ENCODE assay signal across 13 cellular contexts in genomic region chr7:5679047-5679740, GRCh38.
DNase-seq lines count a peak whose midpoint lies in the region; ATAC-seq and TF ChIP-seq lines count a peak whose summit lies in the region.
"Had no signal": no experiment of that assay in that cellular context is flagged by ENCODE, and none has a peak within 500 bp of the region (broad histone marks: within the 10 kb centered on the region; RNA-seq: fewer than 3 reads in every experiment).

No MANE protein-coding gene starts in this region.

- peak overlapping the region; percentile 47 to 81 (median 74); a peak in 21 of 22 replicates for H3K9ac ChIP-seq in BLaER1 treated with 17β-estradiol and CSF1 and Interleukin-3, amounts not matched to agents 10 nM and 100 nM
- peak overlapping the region; percentile 45; the same call in 1 of the 2 replicates for H3K9ac ChIP-seq in OCI-LY3 (ENCODE audit: low read length)
- H3K9ac ChIP-seq in rectal smooth muscle tissue (ENCODE audit: low read length): no peak overlapping the region

- peak overlapping the region; percentile 69 to 96 (median 92) for H3K4me2 ChIP-seq in BLaER1 treated with 17β-estradiol and CSF1 and Interleukin-3, amounts not matched to agents 10 nM and 100 nM
- no peak overlapping the region for H3K4me2 ChIP-seq in OCI-LY3 (ENCODE audit: low read length)

- H4K20me1 ChIP-seq in BLaER1 treated with 17β-estradiol and CSF1 and Interleukin-3, amounts not matched to agents 10 nM and 100 nM: peaks cover 0 to 92% (median 4%) of the 10 kb centered on the region in 11 experiments; a peak in 11 of 22 replicates
- no peaks in the 10 kb centered on the region for H4K20me1 ChIP-seq in OCI-LY3 (ENCODE audit: insufficient read depth, low read length)

- H3K9me3 ChIP-seq in BLaER1 treated with 17β-estradiol and CSF1 and Interleukin-3, amounts not matched to agents 10 nM and 100 nM (replicated peaks in 1 of 11): no peaks in the 10 kb centered on the region
- no peaks in the 10 kb centered on the region for H3K9me3 ChIP-seq in OCI-LY3 (ENCODE audit: insufficient read depth, low read length)
- H3K9me3 ChIP-seq: mucosa of descending colon had no signal

- H3K36me3 ChIP-seq in BLaER1 treated with 17β-estradiol and CSF1 and Interleukin-3, amounts not matched to agents 10 nM and 100 nM: peaks cover 0 to 25% (median 7%) of the 10 kb centered on the region in 11 experiments; a peak in 15 of 22 replicates
- peaks cover 5% of the 10 kb centered on the region for H3K36me3 ChIP-seq in OCI-LY3 (replicated peaks; ENCODE audit: low read depth, low read length)
- H3K36me3 ChIP-seq in rectal smooth muscle tissue (ENCODE audit: control insufficient read depth, insufficient read depth, low read length): no peaks in the 10 kb centered on the region

- H3K27ac ChIP-seq in BLaER1 treated with 17β-estradiol and CSF1 and Interleukin-3, amounts not matched to agents 10 nM and 100 nM: peak overlapping the region; percentile 57 to 93 (median 88); a peak in 21 of 22 replicates
- H3K27ac ChIP-seq in OCI-LY3 (ENCODE audit: low read length) (peak overlapping the region; percentile 60), rectal smooth muscle tissue (ENCODE audit: low read depth, low read length) (peak overlapping the region; percentile 77)

- H3K27me3 ChIP-seq in BLaER1 treated with 17β-estradiol and CSF1 and Interleukin-3, amounts not matched to agents 10 nM and 100 nM: no peaks in the 10 kb centered on the region
- H3K27me3 ChIP-seq in OCI-LY3 (ENCODE audit: low read depth, low read length) (no peaks in the 10 kb centered on the region), rectal smooth muscle tissue (ENCODE audit: control insufficient read depth, insufficient read depth, low read length) (no peaks in the 10 kb centered on the region)

- TF ChIP-seq CTCF in OCI-LY3 (IDR thresholded peaks at IDR 0.05; ENCODE audit: low read depth, low read length): no peak

- H3K4me3 ChIP-seq in BLaER1 treated with 17β-estradiol and CSF1 and Interleukin-3, amounts not matched to agents 10 nM and 100 nM: peak overlapping the region in 8 of 10 experiments; percentile 0 to 52 (median 38); a peak in 13 of 20 replicates
- H3K4me3 ChIP-seq in OCI-LY3 (ENCODE audit: low read length) (no peak overlapping the region), rectal smooth muscle tissue (ENCODE audit: low read length) (no peak overlapping the region)
- H3K4me3 ChIP-seq: mucosa of descending colon had no signal

- ATAC-seq in HG02852 (IDR thresholded peaks at IDR 0.05; ENCODE audit: unreplicated experiment): no peak

- DNase-seq in fibroblast of peridontal ligament (ENCODE audit: extremely low read depth) (peak; percentile 74), NCI-H2171 treated with DMSO at 0.1 percent for 48 hours (lab: John Stamatoyannopoulos, UW) (no peak), AG20443 (ENCODE audit: low spot score) (no peak)
- DNase-seq in stimulated activated CD4-positive, alpha-beta T cell treated with anti-CD3 and anti-CD28 coated beads, Interleukin-2, amount 100 ng/mL, for 48 hours: no peak
- DNase-seq: activated CD4-positive, alpha-beta memory T cell treated with anti-CD3 and anti-CD28 coated beads for 36 hours; activated naive CD4-positive, alpha-beta T cell; stimulated activated CD4-positive, alpha-beta T cell treated with anti-CD3 and anti-CD28 coated beads, Interleukin-12 subunit alpha, Interleukin-12 subunit beta, amount 100 ng/mL, for 4 hours; T-helper 2 cell had no signal

- H2AFZ ChIP-seq in OCI-LY3 (ENCODE audit: low read depth, low read length): no peak overlapping the region

- 0 out of 2 replicates have a peak, but pooled peaks cover 8% of the 10 kb centered on the region for H3K79me2 ChIP-seq in OCI-LY3 (ENCODE audit: low read length)

- peaks cover 70 to 83% (median 80%) of the 10 kb centered on the region in 10 experiments for H3K4me1 ChIP-seq in BLaER1 treated with 17β-estradiol and CSF1 and Interleukin-3, amounts not matched to agents 10 nM and 100 nM
- H3K4me1 ChIP-seq in OCI-LY3 (ENCODE audit: low read length) (peaks cover 67% of the 10 kb centered on the region), rectal smooth muscle tissue (ENCODE audit: control insufficient read depth, insufficient read depth, low read length) (peaks cover 58% of the 10 kb centered on the region)

Comparison
In these comparisons a context has a peak if more than half of its experiments do, and no peak if none do; other contexts are left out.
1. H3K4me3 ChIP-seq: peak in BLaER1 treated with 17β-estradiol and CSF1 and Interleukin-3, amounts not matched to agents 10 nM and 100 nM (8 of 10); none in OCI-LY3 (single experiment) and rectal smooth muscle tissue (single experiment).
2. Peak in every context shown above with its lines, with median percentiles within 50 percentile points of each other: H3K27ac ChIP-seq.